9 cellular contexts compared by ENCODE assay signal in genomic region chr3:113212845-113213375, GRCh38. TPM values are rescaled to one million over a fixed set of nuclear protein-coding genes. Genes with fewer than 3 reads are reported as not detected.
DNase-seq lines count a peak whose midpoint lies in the region; ATAC-seq and TF ChIP-seq lines count a peak whose summit lies in the region.
"Had no signal": no experiment of that assay in that cellular context is flagged by ENCODE, and none has a peak within 500 bp of the region (broad histone marks: within the 10 kb centered on the region; RNA-seq: fewer than 3 reads in every experiment).

No MANE protein-coding gene starts in this region.

- no peaks in the 10 kb centered on the region for H3K36me3 ChIP-seq in endodermal cell (ENCODE audit: control insufficient read depth, insufficient read depth, low read length)

- H3K4me3 ChIP-seq in AG04449 (ENCODE audit: low read depth, low read length) (peak overlapping the region; percentile 89), endodermal cell (ENCODE audit: low read length) (peak overlapping the region; percentile 80)

- H3K27me3 Mint-ChIP-seq in endodermal cell (ENCODE audit: insufficient read depth) = peaks cover 69% of the 10 kb centered on the region
- peaks cover 16% of the 10 kb centered on the region for H3K27me3 Mint-ChIP-seq in neural crest cell (ENCODE audit: low read depth)

- TF ChIP-seq CTCF in AG04449 (IDR thresholded peaks at IDR 0.05; ENCODE audit: insufficient read depth, low read length, missing control alignments) (no peak), endodermal cell (conservative IDR thresholded peaks at IDR 0.05) (no peak), neural crest cell (conservative IDR thresholded peaks at IDR 0.05) (no peak)

- POLR2A ChIA-PET in AG04449 (lab: Yijun Ruan, JAX) = interaction anchor here (1.0 kb wide), 1 partner anchor 19 kb away, joined by 4 read pairs; no protein-coding TSS in a partner anchor

- peaks cover 69% of the 10 kb centered on the region for H3K27me3 ChIP-seq in endodermal cell (ENCODE audit: control insufficient read depth, insufficient read depth, low read length, poor library complexity, severe bottlenecking)

- peak overlapping the region; percentile 60 for H3K4me3 Mint-ChIP-seq in endodermal cell
- H3K4me3 Mint-ChIP-seq in neural crest cell = peak overlapping the region; percentile 92

- no peak for ATAC-seq in GM21390 (IDR thresholded peaks at IDR 0.05; ENCODE audit: unreplicated experiment)

- CTCF ChIA-PET in AG04449 (lab: Yijun Ruan, JAX) = interaction anchor here (1.0 to 3.8 kb wide), 3 partner anchors 20 to 75 kb away, joined by 3 to 17 read pairs (median 4); no protein-coding TSS in a partner anchor

- WGBS in endodermal cell (ENCODE audit: insufficient coverage in 1 of 2, insufficient read length in 1 of 2), 2 experiments = 53 to 80% methylated on average over 2 to 4 of the region's 4 CpGs

- peak overlapping the region; percentile 90 for H3K27ac ChIP-seq in endodermal cell (ENCODE audit: low read depth, low read length)

- peak overlapping the region; percentile 15 for H3K9ac ChIP-seq in endodermal cell (ENCODE audit: extremely low read depth, low read length, poor library complexity, severe bottlenecking)

- no peaks in the 10 kb centered on the region for H3K36me3 Mint-ChIP-seq in endodermal cell (ENCODE audit: low read depth)
- peaks cover 13% of the 10 kb centered on the region for H3K36me3 Mint-ChIP-seq in neural crest cell (ENCODE audit: low read depth)

- peaks cover 17% of the 10 kb centered on the region for H3K4me1 Mint-ChIP-seq in endodermal cell
- peaks cover 76% of the 10 kb centered on the region for H3K4me1 Mint-ChIP-seq in neural crest cell

- H3K27ac Mint-ChIP-seq in endodermal cell = no peak overlapping the region
- H3K27ac Mint-ChIP-seq in neural crest cell (ENCODE audit: unreplicated experiment) = peak overlapping the region; percentile 63

- H3K4me1 ChIP-seq in endodermal cell (ENCODE audit: control insufficient read depth, insufficient read depth, low read length) = no peaks in the 10 kb centered on the region

- no peaks in the 10 kb centered on the region for H3K9me3 Mint-ChIP-seq in endodermal cell
- no peaks in the 10 kb centered on the region for H3K9me3 Mint-ChIP-seq in neural crest cell

- DNase-seq in AG04449 (ENCODE audit: low read depth, low spot score) = no peak
- peak; percentile 13 for DNase-seq in M059J (ENCODE audit: low read depth)
- DNase-seq in endodermal cell = no peak
- DNase-seq in neural crest cell (ENCODE audit: low read depth, low spot score) = no peak
- DNase-seq in iPS-NIHi11 (ENCODE audit: low spot score) = no peak
- DNase-seq in NCI-H526 (lab: John Stamatoyannopoulos, UW) = no peak
- DNase-seq in kidney glomerular epithelial cell (lab: John Stamatoyannopoulos, UW) = no peak

- H3K9me3 ChIP-seq in endodermal cell (ENCODE audit: control insufficient read depth, low read length) = no peaks in the 10 kb centered on the region

RNA-seq across cellular contexts. Expression of gene BOC, which starts 1.6 kb away (rescaled TPM):
- total RNA-seq in M059J (2014; rRNA removed; shearing (Covaris generic)) = 5.0 and 12.5 TPM in 2 replicates
- 10 to 100 TPM in 1 of 2 donors, 1 to 10 TPM in 1; 9.8 to 12.3 TPM for total RNA-seq in endodermal cell
- polyA plus RNA-seq in endodermal cell (2013, experiment 1 of 2) = 207 TPM
- polyA plus RNA-seq in endodermal cell (2013, experiment 2 of 2) = 163 TPM
- total RNA-seq in neural crest cell = 114 and 130 TPM in 2 replicates
- total RNA-seq: G401 had no signal
